In the genomic region with DNA sequence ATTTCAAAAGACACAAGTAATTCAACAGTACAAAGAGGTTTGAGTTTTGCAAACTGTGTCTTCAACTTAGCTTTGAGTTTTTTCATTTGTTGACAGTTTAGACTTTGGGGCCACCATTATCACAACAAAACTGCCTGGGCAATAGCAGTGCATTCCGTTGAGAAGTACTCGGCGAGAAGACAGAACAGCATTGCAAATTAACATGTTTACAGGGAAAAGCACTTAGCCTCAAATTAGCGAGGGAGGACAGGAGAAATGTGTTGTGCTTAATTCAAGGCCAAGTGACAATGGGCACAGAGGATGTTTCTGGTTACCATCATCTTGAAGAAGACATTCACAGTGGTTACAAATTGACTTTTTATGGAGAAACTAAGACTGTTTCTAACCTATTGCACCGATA, we compare ENCODE assay signal across 30 cellular contexts.
"Had no signal": no experiment of that assay in that cellular context is flagged by ENCODE, and none has a peak within 500 bp of the region (broad histone marks: within the 10 kb centered on the region; RNA-seq: fewer than 3 reads in every experiment).

No MANE protein-coding gene starts in this region.

- H3K9ac ChIP-seq: KMS-11 had no signal

- H3K4me2 ChIP-seq: KMS-11 had no signal

- H3K27ac ChIP-seq: adrenal gland, KMS-11, WERI-Rb-1 had no signal

- H3K4me1 Mint-ChIP-seq: activated CD4-positive, alpha-beta T cell treated with anti-CD3 and anti-CD28 coated beads, Interleukin-2, amount 10 ng/mL, durations not matched to agents 24 days and 14 days; activated T-helper 17 cell treated with anti-CD3 and anti-CD28 coated beads, Interleukin-2, amount 50 U/mL, for 72 hours had no signal

- ATAC-seq: activated CD8-positive, alpha-beta T cell treated with anti-CD3 and anti-CD28 coated beads for 36 hours; activated naive CD4-positive, alpha-beta T cell treated with anti-CD3 and anti-CD28 coated beads, Interleukin-2, amount 50 U/mL, for 72 hours; activated T-cell treated with anti-CD3 and anti-CD28 coated beads, Interleukin-2, amount 50 U/mL, for 72 hours; activated T-helper 17 cell treated with anti-CD3 and anti-CD28 coated beads, Interleukin-2, amount 50 U/mL, for 72 hours had no signal

- H3K9me3 ChIP-seq: adrenal gland had no signal

- H3K9me3 Mint-ChIP-seq: activated CD4-positive, alpha-beta T cell treated with anti-CD3 and anti-CD28 coated beads, Interleukin-2, amount 10 ng/mL, durations not matched to agents 24 days and 14 days; activated CD8-positive, alpha-beta T cell treated with anti-CD3 and anti-CD28 coated beads for 36 hours; activated T-helper 17 cell treated with anti-CD3 and anti-CD28 coated beads, Interleukin-2, amount 50 U/mL, for 72 hours had no signal

- H3K36me3 ChIP-seq: adrenal gland, WERI-Rb-1 had no signal

- H3K4me3 ChIP-seq: adrenal gland had no signal

- H3K27ac Mint-ChIP-seq: activated CD4-positive, alpha-beta T cell treated with anti-CD3 and anti-CD28 coated beads, Interleukin-2, amount 10 ng/mL, durations not matched to agents 24 days and 14 days; activated CD8-positive, alpha-beta T cell treated with anti-CD3 and anti-CD28 coated beads for 36 hours; activated naive CD4-positive, alpha-beta T cell treated with anti-CD3 and anti-CD28 coated beads, Interleukin-2, amount 50 U/mL, for 72 hours; activated T-cell treated with anti-CD3 and anti-CD28 coated beads, Interleukin-2, amount 50 U/mL, for 72 hours; activated T-helper 17 cell treated with anti-CD3 and anti-CD28 coated beads, Interleukin-2, amount 50 U/mL, for 72 hours; brain had no signal

- H3K36me3 Mint-ChIP-seq: activated naive CD4-positive, alpha-beta T cell treated with anti-CD3 and anti-CD28 coated beads, Interleukin-2, amount 50 U/mL, for 72 hours; brain had no signal

- H3K4me3 Mint-ChIP-seq: activated CD4-positive, alpha-beta T cell treated with anti-CD3 and anti-CD28 coated beads, Interleukin-2, amount 10 ng/mL, durations not matched to agents 24 days and 14 days; activated CD8-positive, alpha-beta T cell treated with anti-CD3 and anti-CD28 coated beads for 36 hours; activated T-cell treated with anti-CD3 and anti-CD28 coated beads, Interleukin-2, amount 50 U/mL, for 72 hours; activated T-helper 17 cell treated with anti-CD3 and anti-CD28 coated beads, Interleukin-2, amount 50 U/mL, for 72 hours; brain had no signal

- H3K27me3 Mint-ChIP-seq: activated CD4-positive, alpha-beta T cell treated with anti-CD3 and anti-CD28 coated beads, Interleukin-2, amount 10 ng/mL, durations not matched to agents 24 days and 14 days; activated CD8-positive, alpha-beta T cell treated with anti-CD3 and anti-CD28 coated beads for 36 hours; activated T-helper 17 cell treated with anti-CD3 and anti-CD28 coated beads, Interleukin-2, amount 50 U/mL, for 72 hours; brain had no signal

- DNase-seq: activated CD4-positive, alpha-beta T cell treated with anti-CD3 and anti-CD28 coated beads, Interleukin-2, amount 10 ng/mL, durations not matched to agents 24 days and 14 days; activated CD4-positive, alpha-beta T cell treated with anti-CD3 and anti-CD28 coated beads, Interleukin-2, amount 50 U/mL, for 4 hours; activated CD8-positive, alpha-beta T cell treated with anti-CD3 and anti-CD28 coated beads for 36 hours; activated effector memory CD4-positive, alpha-beta T cell treated with anti-CD3 and anti-CD28 coated beads, Interleukin-2, amount 50 U/mL, for 16 hours; activated naive CD4-positive, alpha-beta T cell; activated T-cell treated with anti-CD3 and anti-CD28 coated beads, Interleukin-2, amount 50 U/mL, for 1 hour; activated T-cell treated with anti-CD3 and anti-CD28 coated beads, Interleukin-2, amount 50 U/mL, for 72 hours; adrenal gland; caudate nucleus; MM.1S; MV-4-11; NCI-H1092; NCI-H1436 treated with DMSO at 0.1 percent for 48 hours; NCI-H1694 treated with DMSO at 0.1 percent for 48 hours; NCI-H2029; NCI-H345; NCI-H524 treated with DMSO at 0.1 percent for 48 hours; NCI-H748 treated with DMSO at 0.1 percent for 48 hours; NK-92 treated with Interleukin-12 subunit alpha and Interleukin-12 subunit beta, amount 100 ng/mL, for 24 hours; OCI-M1; Right ventricle myocardium superior; SW 1271; T-helper 1 cell; T-helper 2 cell; T-helper 9 cell; WERI-Rb-1 had no signal

- H3K27me3 ChIP-seq: adrenal gland had no signal
